33 cellular contexts compared by ENCODE assay signal in genomic region chr1:246537441-246537840, GRCh38.
"Had no signal": no experiment of that assay in that cellular context is flagged by ENCODE, and none has a peak within 500 bp of the region (broad histone marks: within the 10 kb centered on the region; RNA-seq: fewer than 3 reads in every experiment).

No MANE protein-coding gene starts in this region.

- H3K9me3 Mint-ChIP-seq: activated CD4-positive, alpha-beta memory T cell treated with anti-CD3 and anti-CD28 coated beads, Interleukin-2, amount 10 ng/mL, durations not matched to agents 7 days and 5 days; activated naive CD4-positive, alpha-beta T cell treated with anti-CD3 and anti-CD28 coated beads, Interleukin-2, amount 50 U/mL, for 24 hours; activated naive CD8-positive, alpha-beta T cell treated with anti-CD3 and anti-CD28 coated beads, Interleukin-2, amount 10 ng/mL, durations not matched to agents 7 days and 5 days; activated T-cell treated with anti-CD3 and anti-CD28 coated beads, Interleukin-2, amount 50 U/mL, for 24 hours; activated T-helper 2 cell treated with anti-CD3 and anti-CD28 coated beads, Interferon-gamma antibody, Interleukin-2, Interleukin-4, amounts not matched to agents 10 μg/mL and 5 μg/mL and 100 μg/mL, durations not matched to agents 14 hours and 24 hours and 36 hours; central memory CD8-positive, alpha-beta T cell had no signal

- DNase-seq: activated CD4-positive, alpha-beta memory T cell treated with anti-CD3 and anti-CD28 coated beads, Interleukin-2, amount 10 ng/mL, durations not matched to agents 7 days and 5 days; activated CD4-positive, alpha-beta T cell treated with anti-CD3 and anti-CD28 coated beads for 1 hour; activated CD4-positive, alpha-beta T cell treated with anti-CD3 and anti-CD28 coated beads for 48 hours; activated CD4-positive, CD25-positive, alpha-beta regulatory T cell; activated CD8-positive, alpha-beta memory T cell treated with anti-CD3 and anti-CD28 coated beads for 24 hours; activated gamma-delta T cell; activated naive CD4-positive, alpha-beta T cell treated with Interleukin-2 at 50 U/mL for 16 hours; activated naive CD8-positive, alpha-beta T cell treated with anti-CD3 and anti-CD28 coated beads, Interleukin-2, amount 10 ng/mL, durations not matched to agents 7 days and 5 days; activated T-cell treated with anti-CD3 and anti-CD28 coated beads, Interleukin-2, amount 50 U/mL, for 24 hours; amygdala; Kasumi-1; KBM-7; MG63; NCI-H1092; NCI-H1436 treated with DMSO at 0.1 percent for 48 hours; NCI-H1694 treated with DMSO at 0.1 percent for 48 hours; NCI-H2107; NCI-H226; NCI-H446 treated with DMSO at 0.1 percent for 48 hours; NCI-H524; NK-92 treated with Interleukin-12 subunit alpha and Interleukin-12 subunit beta, amount 100 ng/mL, for 24 hours; PC-9; SW 1271; T-helper 1 cell; T-helper 2 cell; T-helper 9 cell had no signal

- H3K9me3 ChIP-seq: ascending aorta, MG63 had no signal

- H2AFZ ChIP-seq: PC-9 had no signal

- H3K27me3 ChIP-seq: ascending aorta, cardiac muscle cell, MG63 had no signal

- H3K4me3 ChIP-seq: ascending aorta, cardiac muscle cell, MG63, PC-9 had no signal

- H3K4me2 ChIP-seq: PC-9 had no signal

- H3K4me3 Mint-ChIP-seq: activated CD4-positive, alpha-beta memory T cell treated with anti-CD3 and anti-CD28 coated beads, Interleukin-2, amount 10 ng/mL, durations not matched to agents 7 days and 5 days; activated naive CD4-positive, alpha-beta T cell treated with anti-CD3 and anti-CD28 coated beads, Interleukin-2, amount 50 U/mL, for 24 hours; activated naive CD8-positive, alpha-beta T cell treated with anti-CD3 and anti-CD28 coated beads, Interleukin-2, amount 10 ng/mL, durations not matched to agents 7 days and 5 days; activated T-cell treated with anti-CD3 and anti-CD28 coated beads, Interleukin-2, amount 50 U/mL, for 24 hours; central memory CD8-positive, alpha-beta T cell had no signal

- H3K27ac Mint-ChIP-seq: activated CD4-positive, alpha-beta memory T cell treated with anti-CD3 and anti-CD28 coated beads, Interleukin-2, amount 10 ng/mL, durations not matched to agents 7 days and 5 days; activated naive CD4-positive, alpha-beta T cell treated with anti-CD3 and anti-CD28 coated beads, Interleukin-2, amount 50 U/mL, for 24 hours; activated naive CD8-positive, alpha-beta T cell treated with anti-CD3 and anti-CD28 coated beads, Interleukin-2, amount 10 ng/mL, durations not matched to agents 7 days and 5 days; activated T-cell treated with anti-CD3 and anti-CD28 coated beads, Interleukin-2, amount 50 U/mL, for 24 hours; activated T-helper 2 cell treated with anti-CD3 and anti-CD28 coated beads, Interferon-gamma antibody, Interleukin-2, Interleukin-4, amounts not matched to agents 10 μg/mL and 5 μg/mL and 100 μg/mL, durations not matched to agents 14 hours and 24 hours and 36 hours had no signal

- H3K4me1 Mint-ChIP-seq: activated CD4-positive, alpha-beta memory T cell treated with anti-CD3 and anti-CD28 coated beads, Interleukin-2, amount 10 ng/mL, durations not matched to agents 7 days and 5 days; activated naive CD4-positive, alpha-beta T cell treated with anti-CD3 and anti-CD28 coated beads, Interleukin-2, amount 50 U/mL, for 24 hours; activated naive CD8-positive, alpha-beta T cell treated with anti-CD3 and anti-CD28 coated beads, Interleukin-2, amount 10 ng/mL, durations not matched to agents 7 days and 5 days; central memory CD8-positive, alpha-beta T cell had no signal

- H3K27me3 Mint-ChIP-seq: activated CD4-positive, alpha-beta memory T cell treated with anti-CD3 and anti-CD28 coated beads, Interleukin-2, amount 10 ng/mL, durations not matched to agents 7 days and 5 days; activated naive CD4-positive, alpha-beta T cell treated with anti-CD3 and anti-CD28 coated beads, Interleukin-2, amount 50 U/mL, for 24 hours; activated naive CD8-positive, alpha-beta T cell treated with anti-CD3 and anti-CD28 coated beads, Interleukin-2, amount 10 ng/mL, durations not matched to agents 7 days and 5 days; activated T-cell treated with anti-CD3 and anti-CD28 coated beads, Interleukin-2, amount 50 U/mL, for 24 hours had no signal

- H3K4me1 ChIP-seq: ascending aorta had no signal

- H3K27ac ChIP-seq: ascending aorta, cardiac muscle cell, PC-9, RWPE1, VCaP had no signal
